In genomic region chr9:109745335-109746283, GRCh38 we compare ENCODE assay signal across 9 cellular contexts. TPM values are rescaled to one million over a fixed set of nuclear protein-coding genes. Genes with fewer than 3 reads are reported as not detected.
DNase-seq lines count a peak whose midpoint lies in the region; TF ChIP-seq lines count a peak whose summit lies in the region.
"Had no signal": no experiment of that assay in that cellular context is flagged by ENCODE, and none has a peak within 500 bp of the region (broad histone marks: within the 10 kb centered on the region; RNA-seq: fewer than 3 reads in every experiment).

No MANE protein-coding gene starts in this region.

- TF ChIP-seq CTCF in testis (IDR thresholded peaks at IDR 0.05): no peak

- H3K27me3 ChIP-seq in testis: no peaks in the 10 kb centered on the region

- H3K36me3 Mint-ChIP-seq in activated naive CD4-positive, alpha-beta T cell treated with anti-CD3 and anti-CD28 coated beads, Interleukin-2, amount 10 ng/mL, durations not matched to agents 7 days and 5 days: no peaks in the 10 kb centered on the region

- H3K27ac ChIP-seq in testis: no peak overlapping the region

- no peak for TF ChIP-seq POLR2A in testis (IDR thresholded peaks at IDR 0.05)

- H3K9me3 Mint-ChIP-seq in activated naive CD4-positive, alpha-beta T cell treated with anti-CD3 and anti-CD28 coated beads, Interleukin-2, amount 10 ng/mL, durations not matched to agents 7 days and 5 days: no peaks in the 10 kb centered on the region

- H3K9me3 ChIP-seq in testis: no peaks in the 10 kb centered on the region

- no peaks in the 10 kb centered on the region for H3K36me3 ChIP-seq in testis (ENCODE audit: low read depth, missing control alignments)

- intact Hi-C loops in testis (cut with DNase I; ENCODE audit: low total_unique reads): no loop called here

- H3K27ac Mint-ChIP-seq in activated naive CD4-positive, alpha-beta T cell treated with anti-CD3 and anti-CD28 coated beads, Interleukin-2, amount 10 ng/mL, durations not matched to agents 7 days and 5 days: no peak overlapping the region

- peak; percentile 66 for DNase-seq in NCI-H1092 (lab: John Stamatoyannopoulos, UW)
- DNase-seq in astrocyte of the hippocampus (ENCODE audit: low read depth, low spot score): peak; percentile 74
- DNase-seq in iPS-NIHi7 (ENCODE audit: extremely low spot score): peak; percentile 56
- peak; percentile 24 for DNase-seq in testis
- DNase-seq in foreskin melanocyte: no peak
- DNase-seq in activated naive CD4-positive, alpha-beta T cell treated with anti-CD3 and anti-CD28 coated beads, Interleukin-2, amount 10 ng/mL, durations not matched to agents 7 days and 5 days: no peak
- DNase-seq in inferior parietal cortex (ENCODE audit: extremely low spot score): no peak
- DNase-seq: H7; stimulated activated CD4-positive, alpha-beta T cell treated with anti-CD3 and anti-CD28 coated beads, Interleukin-2, amount 100 ng/mL, for 24 hours had no signal

- CTCF ChIA-PET in activated naive CD4-positive, alpha-beta T cell treated with anti-CD3 and anti-CD28 coated beads, Interleukin-2, amount 10 ng/mL, durations not matched to agents 7 days and 5 days (lab: Charles Lee): no interaction called here

- 30 to 48% methylated on average over 11 of the region's 11 CpGs for WGBS in testis, 2 donors

- peaks cover 12% of the 10 kb centered on the region for H3K27me3 Mint-ChIP-seq in activated naive CD4-positive, alpha-beta T cell treated with anti-CD3 and anti-CD28 coated beads, Interleukin-2, amount 10 ng/mL, durations not matched to agents 7 days and 5 days

- H3K4me3 ChIP-seq in testis: no peak overlapping the region

- H3K4me1 ChIP-seq in testis: no peaks in the 10 kb centered on the region

- no peak overlapping the region for H3K4me3 Mint-ChIP-seq in activated naive CD4-positive, alpha-beta T cell treated with anti-CD3 and anti-CD28 coated beads, Interleukin-2, amount 10 ng/mL, durations not matched to agents 7 days and 5 days

- H3K4me1 Mint-ChIP-seq in activated naive CD4-positive, alpha-beta T cell treated with anti-CD3 and anti-CD28 coated beads, Interleukin-2, amount 10 ng/mL, durations not matched to agents 7 days and 5 days: no peaks in the 10 kb centered on the region

RNA-seq across cellular contexts. Expression of gene PALM2AKAP2, which starts 34.4 kb away (rescaled TPM):
- total RNA-seq in testis: 1 to 10 TPM in 1 of 2 donors, under 1 TPM in 1; 0.87 to 2.3 TPM
- polyA plus RNA-seq in testis (ENCODE audit: insufficient read depth, low read depth, low replicate concordance): 0.25 TPM

Comparison
In these comparisons a context has a peak if more than half of its experiments do, and no peak if none do; other contexts are left out.
1. DNase-seq: peak in NCI-H1092 (single experiment), astrocyte of the hippocampus (single experiment), iPS-NIHi7 (single experiment) and testis (single experiment); none in foreskin melanocyte (single experiment), activated naive CD4-positive, alpha-beta T cell treated with anti-CD3 and anti-CD28 coated beads, Interleukin-2, amount 10 ng/mL, durations not matched to agents 7 days and 5 days (single experiment) and inferior parietal cortex (single experiment).